Comparison of ENCODE assay signal across 21 cellular contexts in the genomic region with DNA sequence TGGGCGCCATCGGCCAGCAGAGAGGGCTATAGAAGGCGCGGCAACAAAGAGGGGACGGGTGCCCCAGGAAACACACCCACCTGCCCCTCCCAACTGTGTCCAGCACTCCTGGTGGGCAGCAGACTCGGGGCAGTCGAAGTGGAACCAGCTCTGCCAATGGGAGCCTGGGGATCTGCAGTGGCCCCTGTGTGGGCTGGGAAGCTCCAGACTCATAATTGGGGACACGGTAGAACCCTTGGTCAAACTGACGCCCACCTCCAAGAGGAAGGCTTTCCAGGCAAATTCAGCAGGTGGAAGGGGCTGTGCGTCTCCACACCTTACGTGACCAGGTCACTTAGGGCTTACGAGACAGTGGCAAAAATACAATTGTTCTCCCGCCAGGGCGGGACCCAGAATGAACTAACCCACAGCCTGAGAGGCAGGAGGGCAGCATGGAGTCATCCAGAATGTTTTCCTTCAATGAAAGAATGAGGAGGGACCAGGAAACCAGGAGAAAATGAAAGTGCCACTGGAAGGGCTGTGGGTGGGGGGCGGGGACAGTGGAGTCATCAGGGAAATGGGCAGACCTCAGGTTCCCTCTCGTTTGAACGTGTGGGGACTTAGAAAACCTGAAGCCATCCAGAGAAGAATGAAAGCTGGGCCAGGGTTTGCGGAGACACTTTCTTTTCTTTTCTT. TPM values are rescaled to one million over a fixed set of nuclear protein-coding genes. Genes with fewer than 3 reads are reported as not detected.
DNase-seq lines count a peak whose midpoint lies in the region; ATAC-seq and TF ChIP-seq lines count a peak whose summit lies in the region.
"Had no signal": no experiment of that assay in that cellular context is flagged by ENCODE, and none has a peak within 500 bp of the region (broad histone marks: within the 10 kb centered on the region; RNA-seq: fewer than 3 reads in every experiment).

No MANE protein-coding gene starts in this region.

- no peak for TF ChIP-seq EP300 in sigmoid colon (IDR thresholded peaks at IDR 0.05)

- no peak for ATAC-seq in GM21786 (IDR thresholded peaks at IDR 0.05; ENCODE audit: unreplicated experiment)
- ATAC-seq in GM21367 (IDR thresholded peaks at IDR 0.05; ENCODE audit: unreplicated experiment): no peak
- ATAC-seq: activated CD4-positive, CD25-positive, alpha-beta regulatory T cell treated with anti-CD3 and anti-CD28 coated beads, Interleukin-2, amount 50 U/mL, for 24 hours; foreskin keratinocyte had no signal

- H3K9me3 ChIP-seq in Peyer's patch (no peaks in the 10 kb centered on the region), sigmoid colon (no peaks in the 10 kb centered on the region), neural progenitor cell (ENCODE audit: low read depth) (no peaks in the 10 kb centered on the region)
- H3K9me3 ChIP-seq: upper lobe of left lung had no signal

- no peak overlapping the region for H3K4me2 ChIP-seq in neural progenitor cell

- H3K4me1 Mint-ChIP-seq in neural progenitor cell: no peaks in the 10 kb centered on the region
- H3K4me1 Mint-ChIP-seq: naive B cell had no signal

- intact Hi-C loops in sigmoid colon (cut with DNase I): no loop called here

- H3K4me3 ChIP-seq in Peyer's patch (no peak overlapping the region), sigmoid colon (no peak overlapping the region), neural progenitor cell (no peak overlapping the region)
- H3K4me3 ChIP-seq: upper lobe of left lung had no signal

- TF ChIP-seq POLR2A in Peyer's patch (IDR thresholded peaks at IDR 0.05) (no peak), sigmoid colon (IDR thresholded peaks at IDR 0.05) (no peak)

- H3K36me3 Mint-ChIP-seq in neural progenitor cell: no peaks in the 10 kb centered on the region

- WGBS in sigmoid colon, 2 donors: 80 to 88% methylated on average over 18 of the region's 18 CpGs

- no peak overlapping the region for H3K9ac ChIP-seq in neural progenitor cell
- H3K9ac ChIP-seq: parathyroid adenoma had no signal

- H3K4me1 ChIP-seq in Peyer's patch (no peaks in the 10 kb centered on the region), sigmoid colon (no peaks in the 10 kb centered on the region), neural progenitor cell (no peaks in the 10 kb centered on the region)
- H3K4me1 ChIP-seq: foreskin keratinocyte, parathyroid adenoma, upper lobe of left lung had no signal

- H3K27me3 Mint-ChIP-seq in neural progenitor cell (ENCODE audit: insufficient read depth, low read depth): peaks cover 8% of the 10 kb centered on the region

- no peaks in the 10 kb centered on the region for H3K79me2 ChIP-seq in neural progenitor cell (ENCODE audit: low read depth)
- H3K79me2 ChIP-seq: parathyroid adenoma had no signal

- no peaks in the 10 kb centered on the region for H3F3A ChIP-seq in neural progenitor cell (ENCODE audit: low read depth)

- no peak overlapping the region for H3K4me3 Mint-ChIP-seq in neural progenitor cell
- H3K4me3 Mint-ChIP-seq: naive B cell; stimulated activated naive CD8-positive, alpha-beta T cell treated with anti-CD3 and anti-CD28 coated beads, Interleukin-15, Interleukin-2, amounts not matched to agents 100 ng/mL and 50 ng/mL, for 24 hours had no signal

- H3K27me3 ChIP-seq in Peyer's patch: no peaks in the 10 kb centered on the region
- no peaks in the 10 kb centered on the region for H3K27me3 ChIP-seq in sigmoid colon
- H3K27me3 ChIP-seq in neural progenitor cell: no peaks in the 10 kb centered on the region
- H3K27me3 ChIP-seq: foreskin keratinocyte, upper lobe of left lung had no signal

- H3K27ac ChIP-seq in Peyer's patch: no peak overlapping the region
- H3K27ac ChIP-seq in sigmoid colon: no peak overlapping the region
- no peak overlapping the region for H3K27ac ChIP-seq in neural progenitor cell
- H3K27ac ChIP-seq: foreskin keratinocyte, parathyroid adenoma, RWPE1, upper lobe of left lung had no signal

- DNase-seq in GM13976 (ENCODE audit: low spot score) (peak; percentile 7), Peyer's patch (peak in 2 of 3 donors; percentile 34 to 37), islet precursor cell (peak; percentile 27), sigmoid colon (peak; percentile 50), NCI-H226 (no peak), neural progenitor cell (ENCODE audit: low spot score) (no peak)
- DNase-seq: AML-193, DND-41, foreskin keratinocyte, hypothalamus, Karpas-422, naive B cell, NCI-H1105, NCI-H524 had no signal

- in situ Hi-C loops in GM13976 (cut with MboI; ENCODE audit: low sequenced_read_pairs, unreplicated experiment): no loop called here

- no peak overlapping the region for H3K27ac Mint-ChIP-seq in neural progenitor cell
- H3K27ac Mint-ChIP-seq: stimulated activated naive CD8-positive, alpha-beta T cell treated with anti-CD3 and anti-CD28 coated beads, Interleukin-15, Interleukin-2, amounts not matched to agents 100 ng/mL and 50 ng/mL, for 24 hours had no signal

- H3K36me3 ChIP-seq in Peyer's patch (no peaks in the 10 kb centered on the region), sigmoid colon (no peaks in the 10 kb centered on the region), neural progenitor cell (no peaks in the 10 kb centered on the region)
- H3K36me3 ChIP-seq: upper lobe of left lung had no signal

- no peaks in the 10 kb centered on the region for H4K20me1 ChIP-seq in neural progenitor cell (ENCODE audit: low read depth)

- no peaks in the 10 kb centered on the region for H3K9me3 Mint-ChIP-seq in neural progenitor cell
- H3K9me3 Mint-ChIP-seq: stimulated activated naive CD8-positive, alpha-beta T cell treated with anti-CD3 and anti-CD28 coated beads, Interleukin-15, Interleukin-2, amounts not matched to agents 100 ng/mL and 50 ng/mL, for 24 hours had no signal

- no peak overlapping the region for H2AFZ ChIP-seq in neural progenitor cell (replicated peaks)
- H2AFZ ChIP-seq: parathyroid adenoma had no signal

- TF ChIP-seq CTCF in GM13976 (IDR thresholded peaks at IDR 0.05; ENCODE audit: borderline replicate concordance, control extremely low read depth, extremely low read depth, insufficient read depth, missing control alignments) (no peak), Peyer's patch (IDR thresholded peaks at IDR 0.05) (no peak), sigmoid colon (IDR thresholded peaks at IDR 0.05) (no peak), neural progenitor cell (IDR thresholded peaks at IDR 0.05) (no peak)

RNA-seq across cellular contexts. Expression of a gene that starts 53.2 kb away (rescaled TPM):
- 100 to 1,000 TPM in 1 of 4 donors, 10 to 100 TPM in 3; 26.1 to 109 (median 56.6) TPM for total RNA-seq in Peyer's patch
- 10 to 100 TPM in 3 of 4 donors, 1 to 10 TPM in 1; 8.0 to 43.8 (median 16.8) TPM for total RNA-seq in sigmoid colon
- polyA plus RNA-seq in sigmoid colon: 1 to 10 TPM; 3.5 to 4.4 (median 3.6) TPM
- 8.1 TPM in 2 replicates for total RNA-seq in neural progenitor cell (ENCODE audit: low replicate concordance)

Comparison
In these comparisons a context has a peak if more than half of its experiments do, and no peak if none do; other contexts are left out.
1. DNase-seq: peak in GM13976 (single experiment), Peyer's patch (2 of 3), islet precursor cell (single experiment) and sigmoid colon (single experiment); none in NCI-H226 (single experiment) and neural progenitor cell (single experiment).